2 cellular contexts compared by ENCODE assay signal in genomic region chrX:118178450-118178849, GRCh38.
TF ChIP-seq lines count a peak whose summit lies in the region.

No MANE protein-coding gene starts in this region.

TF ChIP-seq in GM23338, 12 proteins besides CTCF, POLR2A, EP300 and RAD21:
- TF ChIP-seq REST (IDR thresholded peaks at IDR 0.05; ENCODE audit: unreplicated experiment) (no peak), ETS1 (IDR thresholded peaks at IDR 0.05) (no peak), NANOG (IDR thresholded peaks at IDR 0.05; ENCODE audit: borderline replicate concordance) (no peak), STAT1 (IDR thresholded peaks at IDR 0.05; ENCODE audit: unreplicated experiment) (no peak), EZH2 (IDR thresholded peaks at IDR 0.05; ENCODE audit: low read depth, unreplicated experiment) (no peak), EZH2phosphoT487 (IDR thresholded peaks at IDR 0.05; ENCODE audit: unreplicated experiment) (no peak), POLR2AphosphoS5 (IDR thresholded peaks at IDR 0.05; ENCODE audit: low read depth) (no peak), ZNF331 (CRISPR knock-in tag; IDR thresholded peaks at IDR 0.05; ENCODE audit: low read depth) (no peak), JUNB (IDR thresholded peaks at IDR 0.05; ENCODE audit: unreplicated experiment) (no peak), ZNF114 (CRISPR knock-in tag; IDR thresholded peaks at IDR 0.05) (no peak), ZNF462 (CRISPR knock-in tag; IDR thresholded peaks at IDR 0.05) (no peak), CREB1 (CRISPR knock-in tag; IDR thresholded peaks at IDR 0.05; ENCODE audit: low read depth) (no peak)

TF ChIP-seq in WTC11, 78 proteins besides CTCF, POLR2A, EP300 and RAD21 (continued from another document):
- TF ChIP-seq, protein P1, sequence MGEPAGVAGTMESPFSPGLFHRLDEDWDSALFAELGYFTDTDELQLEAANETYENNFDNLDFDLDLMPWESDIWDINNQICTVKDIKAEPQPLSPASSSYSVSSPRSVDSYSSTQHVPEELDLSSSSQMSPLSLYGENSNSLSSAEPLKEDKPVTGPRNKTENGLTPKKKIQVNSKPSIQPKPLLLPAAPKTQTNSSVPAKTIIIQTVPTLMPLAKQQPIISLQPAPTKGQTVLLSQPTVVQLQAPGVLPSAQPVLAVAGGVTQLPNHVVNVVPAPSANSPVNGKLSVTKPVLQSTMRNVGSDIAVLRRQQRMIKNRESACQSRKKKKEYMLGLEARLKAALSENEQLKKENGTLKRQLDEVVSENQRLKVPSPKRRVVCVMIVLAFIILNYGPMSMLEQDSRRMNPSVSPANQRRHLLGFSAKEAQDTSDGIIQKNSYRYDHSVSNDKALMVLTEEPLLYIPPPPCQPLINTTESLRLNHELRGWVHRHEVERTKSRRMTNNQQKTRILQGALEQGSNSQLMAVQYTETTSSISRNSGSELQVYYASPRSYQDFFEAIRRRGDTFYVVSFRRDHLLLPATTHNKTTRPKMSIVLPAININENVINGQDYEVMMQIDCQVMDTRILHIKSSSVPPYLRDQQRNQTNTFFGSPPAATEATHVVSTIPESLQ (CRISPR knock-in tag; IDR thresholded peaks at IDR 0.05) = no peak
- TF ChIP-seq TEAD4 (CRISPR knock-in tag; IDR thresholded peaks at IDR 0.05) (no peak), ZNF671 (CRISPR knock-in tag; IDR thresholded peaks at IDR 0.05) (no peak), CREM (CRISPR knock-in tag; IDR thresholded peaks at IDR 0.05) (no peak)
- TF ChIP-seq, protein P2, sequence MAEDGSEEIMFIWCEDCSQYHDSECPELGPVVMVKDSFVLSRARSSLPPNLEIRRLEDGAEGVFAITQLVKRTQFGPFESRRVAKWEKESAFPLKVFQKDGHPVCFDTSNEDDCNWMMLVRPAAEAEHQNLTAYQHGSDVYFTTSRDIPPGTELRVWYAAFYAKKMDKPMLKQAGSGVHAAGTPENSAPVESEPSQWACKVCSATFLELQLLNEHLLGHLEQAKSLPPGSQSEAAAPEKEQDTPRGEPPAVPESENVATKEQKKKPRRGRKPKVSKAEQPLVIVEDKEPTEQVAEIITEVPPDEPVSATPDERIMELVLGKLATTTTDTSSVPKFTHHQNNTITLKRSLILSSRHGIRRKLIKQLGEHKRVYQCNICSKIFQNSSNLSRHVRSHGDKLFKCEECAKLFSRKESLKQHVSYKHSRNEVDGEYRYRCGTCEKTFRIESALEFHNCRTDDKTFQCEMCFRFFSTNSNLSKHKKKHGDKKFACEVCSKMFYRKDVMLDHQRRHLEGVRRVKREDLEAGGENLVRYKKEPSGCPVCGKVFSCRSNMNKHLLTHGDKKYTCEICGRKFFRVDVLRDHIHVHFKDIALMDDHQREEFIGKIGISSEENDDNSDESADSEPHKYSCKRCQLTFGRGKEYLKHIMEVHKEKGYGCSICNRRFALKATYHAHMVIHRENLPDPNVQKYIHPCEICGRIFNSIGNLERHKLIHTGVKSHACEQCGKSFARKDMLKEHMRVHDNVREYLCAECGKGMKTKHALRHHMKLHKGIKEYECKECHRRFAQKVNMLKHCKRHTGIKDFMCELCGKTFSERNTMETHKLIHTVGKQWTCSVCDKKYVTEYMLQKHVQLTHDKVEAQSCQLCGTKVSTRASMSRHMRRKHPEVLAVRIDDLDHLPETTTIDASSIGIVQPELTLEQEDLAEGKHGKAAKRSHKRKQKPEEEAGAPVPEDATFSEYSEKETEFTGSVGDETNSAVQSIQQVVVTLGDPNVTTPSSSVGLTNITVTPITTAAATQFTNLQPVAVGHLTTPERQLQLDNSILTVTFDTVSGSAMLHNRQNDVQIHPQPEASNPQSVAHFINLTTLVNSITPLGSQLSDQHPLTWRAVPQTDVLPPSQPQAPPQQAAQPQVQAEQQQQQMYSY (CRISPR knock-in tag; IDR thresholded peaks at IDR 0.05) = no peak
